Comparison of ENCODE assay signal across 11 cellular contexts in the genomic region with DNA sequence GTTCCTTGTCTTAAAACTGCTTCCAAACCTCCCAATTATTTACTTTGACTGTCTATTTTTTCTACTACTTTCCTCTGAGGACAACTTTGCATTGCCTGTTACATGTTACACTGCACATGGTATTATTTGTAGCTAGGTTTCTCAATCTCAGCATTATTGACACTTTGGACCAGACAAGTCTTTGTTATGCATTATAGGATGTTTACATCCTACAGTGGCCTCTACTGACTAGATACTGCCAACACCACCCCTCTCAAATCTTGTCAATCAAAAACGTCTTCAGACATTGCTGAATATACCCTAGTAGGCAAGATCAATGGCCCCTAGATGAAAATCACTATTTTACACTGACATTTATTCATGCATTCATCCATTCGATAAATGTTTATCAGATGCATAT.
DNase-seq lines count a peak whose midpoint lies in the region; ATAC-seq lines count a peak whose summit lies in the region.
"Had no signal": no experiment of that assay in that cellular context is flagged by ENCODE, and none has a peak within 500 bp of the region (broad histone marks: within the 10 kb centered on the region; RNA-seq: fewer than 3 reads in every experiment).

No MANE protein-coding gene starts in this region.

- ATAC-seq in GM18519 (IDR thresholded peaks at IDR 0.05; ENCODE audit: low FRiP score, unreplicated experiment) (peak; percentile 57), GM21619 (IDR thresholded peaks at IDR 0.05; ENCODE audit: unreplicated experiment) (peak; percentile 73), HG03442 (IDR thresholded peaks at IDR 0.05; ENCODE audit: unreplicated experiment) (peak; percentile 66), GM21367 (IDR thresholded peaks at IDR 0.05; ENCODE audit: unreplicated experiment) (no peak)

- 94% methylated on average over 2 of the region's 2 CpGs for WGBS in mesenchymal stem cell

- no peak for DNase-seq in mesenchymal stem cell
- DNase-seq in SKM-1 (lab: John Stamatoyannopoulos, UW; ENCODE audit: unreplicated experiment): no peak
- DNase-seq in NOMO-1 (lab: John Stamatoyannopoulos, UW; ENCODE audit: unreplicated experiment in 2 of 2): no peak
- DNase-seq: Caco-2, KG1, substantia nigra had no signal

- no peaks in the 10 kb centered on the region for H3K27me3 ChIP-seq in mesenchymal stem cell (ENCODE audit: control insufficient read depth in 1 of 2, insufficient read depth in 1 of 2, low read length in 2 of 2)

- no peak overlapping the region for H3K23ac ChIP-seq in mesenchymal stem cell (ENCODE audit: low read length in 2 of 2)

- H3K4me2 ChIP-seq in mesenchymal stem cell (ENCODE audit: low read length, poor library complexity, severe bottlenecking): no peak overlapping the region

- H3K4me1 ChIP-seq in mesenchymal stem cell (ENCODE audit: control insufficient read depth, insufficient read depth, low read depth, low read length): no peaks in the 10 kb centered on the region
- H3K4me1 ChIP-seq: Caco-2 had no signal

- H2BK15ac ChIP-seq in mesenchymal stem cell (ENCODE audit: low read depth, poor library complexity, severe bottlenecking): no peak overlapping the region

- peak overlapping the region; percentile 33 for H2AK5ac ChIP-seq in mesenchymal stem cell (ENCODE audit: low read length, severe bottlenecking)

- no peak overlapping the region for H2BK120ac ChIP-seq in mesenchymal stem cell (ENCODE audit: low read depth, low read length)

- no peak overlapping the region for H2BK12ac ChIP-seq in mesenchymal stem cell (ENCODE audit: low read length in 2 of 2)

- no peak overlapping the region for H3K4ac ChIP-seq in mesenchymal stem cell (ENCODE audit: low read depth in 1 of 2, low read length in 2 of 2)

- no peak overlapping the region for H4K91ac ChIP-seq in mesenchymal stem cell (ENCODE audit: low read length)

- no peak overlapping the region for H3K14ac ChIP-seq in mesenchymal stem cell (ENCODE audit: low read length in 2 of 2)

- no peak overlapping the region for H3K9ac ChIP-seq in mesenchymal stem cell (ENCODE audit: low read length)

- H3K79me1 ChIP-seq in mesenchymal stem cell (replicated peaks; ENCODE audit: low read length, poor library complexity, severe bottlenecking): no peaks in the 10 kb centered on the region

- no peak overlapping the region for H3K4me3 ChIP-seq in mesenchymal stem cell (ENCODE audit: insufficient read depth in 1 of 2, low read depth in 1 of 2, low read length in 2 of 2)

- H3K36me3 ChIP-seq in mesenchymal stem cell (ENCODE audit: control insufficient read depth in 1 of 2, insufficient read depth in 2 of 2, low read depth in 1 of 2, low read length in 2 of 2): no peaks in the 10 kb centered on the region

- H3K9me3 ChIP-seq in mesenchymal stem cell (ENCODE audit: control insufficient read depth, low read length): no peaks in the 10 kb centered on the region
- H3K9me3 ChIP-seq: Caco-2 had no signal

- no peak overlapping the region for H2AFZ ChIP-seq in mesenchymal stem cell (ENCODE audit: low read depth, low read length)

- no peak overlapping the region for H3K18ac ChIP-seq in mesenchymal stem cell (ENCODE audit: low read depth in 1 of 2, low read length in 2 of 2)

- H4K8ac ChIP-seq in mesenchymal stem cell (ENCODE audit: low read length): no peak overlapping the region

- no peak overlapping the region for H3K27ac ChIP-seq in mesenchymal stem cell (ENCODE audit: low read length, poor library complexity, severe bottlenecking)
- H3K27ac ChIP-seq: RWPE1 had no signal

- no peak overlapping the region for H2BK5ac ChIP-seq in mesenchymal stem cell (ENCODE audit: low read depth, low read length, poor library complexity, severe bottlenecking)
